1 cellular context compared by ENCODE assay signal in the genomic region with DNA sequence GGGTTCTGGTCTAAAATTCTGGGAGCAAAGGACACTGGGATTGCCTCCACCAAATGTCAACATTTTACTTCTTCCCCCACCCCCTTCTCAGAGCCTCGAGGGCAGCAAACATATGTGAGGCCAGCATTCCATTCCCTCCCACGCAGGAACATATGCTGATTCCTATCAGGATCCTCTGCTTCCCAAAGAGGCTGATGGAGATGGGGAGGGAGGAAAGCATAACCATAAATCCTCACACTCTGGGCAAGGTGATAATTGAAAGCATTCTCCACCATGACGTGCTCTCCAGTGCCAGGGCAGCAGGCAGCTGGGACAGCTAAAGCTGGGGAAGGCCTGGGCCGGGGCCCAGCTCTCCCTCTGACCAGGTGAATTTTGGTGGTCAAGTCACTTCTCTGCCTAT.
TF ChIP-seq lines count a peak whose summit lies in the region.

No MANE protein-coding gene starts in this region.

TF ChIP-seq in HepG2, 621 proteins besides CTCF, POLR2A, EP300 and RAD21 (continued from another document):
- TF ChIP-seq, protein P1, sequence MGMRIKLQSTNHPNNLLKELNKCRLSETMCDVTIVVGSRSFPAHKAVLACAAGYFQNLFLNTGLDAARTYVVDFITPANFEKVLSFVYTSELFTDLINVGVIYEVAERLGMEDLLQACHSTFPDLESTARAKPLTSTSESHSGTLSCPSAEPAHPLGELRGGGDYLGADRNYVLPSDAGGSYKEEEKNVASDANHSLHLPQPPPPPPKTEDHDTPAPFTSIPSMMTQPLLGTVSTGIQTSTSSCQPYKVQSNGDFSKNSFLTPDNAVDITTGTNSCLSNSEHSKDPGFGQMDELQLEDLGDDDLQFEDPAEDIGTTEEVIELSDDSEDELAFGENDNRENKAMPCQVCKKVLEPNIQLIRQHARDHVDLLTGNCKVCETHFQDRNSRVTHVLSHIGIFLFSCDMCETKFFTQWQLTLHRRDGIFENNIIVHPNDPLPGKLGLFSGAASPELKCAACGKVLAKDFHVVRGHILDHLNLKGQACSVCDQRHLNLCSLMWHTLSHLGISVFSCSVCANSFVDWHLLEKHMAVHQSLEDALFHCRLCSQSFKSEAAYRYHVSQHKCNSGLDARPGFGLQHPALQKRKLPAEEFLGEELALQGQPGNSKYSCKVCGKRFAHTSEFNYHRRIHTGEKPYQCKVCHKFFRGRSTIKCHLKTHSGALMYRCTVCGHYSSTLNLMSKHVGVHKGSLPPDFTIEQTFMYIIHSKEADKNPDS (CRISPR knock-in tag; IDR thresholded peaks at IDR 0.05): no peak
- TF ChIP-seq NCOR1 (IDR thresholded peaks at IDR 0.05; ENCODE audit: borderline replicate concordance, low read length) (no peak), ZNF839 (CRISPR knock-in tag; IDR thresholded peaks at IDR 0.05; ENCODE audit: borderline replicate concordance) (no peak), ZNF619 (CRISPR knock-in tag; IDR thresholded peaks at IDR 0.05) (no peak), SP4 (CRISPR knock-in tag; IDR thresholded peaks at IDR 0.05) (no peak), ZNF253 (CRISPR knock-in tag; IDR thresholded peaks at IDR 0.05; ENCODE audit: borderline replicate concordance) (no peak)
- TF ChIP-seq, protein P2, sequence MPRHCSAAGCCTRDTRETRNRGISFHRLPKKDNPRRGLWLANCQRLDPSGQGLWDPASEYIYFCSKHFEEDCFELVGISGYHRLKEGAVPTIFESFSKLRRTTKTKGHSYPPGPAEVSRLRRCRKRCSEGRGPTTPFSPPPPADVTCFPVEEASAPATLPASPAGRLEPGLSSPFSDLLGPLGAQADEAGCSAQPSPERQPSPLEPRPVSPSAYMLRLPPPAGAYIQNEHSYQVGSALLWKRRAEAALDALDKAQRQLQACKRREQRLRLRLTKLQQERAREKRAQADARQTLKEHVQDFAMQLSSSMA (CRISPR knock-in tag; IDR thresholded peaks at IDR 0.05): no peak
TF ChIP-seq in HepG2: peak in this region for 0.
